ENCODE assay signal across 31 cellular contexts in the genomic region with DNA sequence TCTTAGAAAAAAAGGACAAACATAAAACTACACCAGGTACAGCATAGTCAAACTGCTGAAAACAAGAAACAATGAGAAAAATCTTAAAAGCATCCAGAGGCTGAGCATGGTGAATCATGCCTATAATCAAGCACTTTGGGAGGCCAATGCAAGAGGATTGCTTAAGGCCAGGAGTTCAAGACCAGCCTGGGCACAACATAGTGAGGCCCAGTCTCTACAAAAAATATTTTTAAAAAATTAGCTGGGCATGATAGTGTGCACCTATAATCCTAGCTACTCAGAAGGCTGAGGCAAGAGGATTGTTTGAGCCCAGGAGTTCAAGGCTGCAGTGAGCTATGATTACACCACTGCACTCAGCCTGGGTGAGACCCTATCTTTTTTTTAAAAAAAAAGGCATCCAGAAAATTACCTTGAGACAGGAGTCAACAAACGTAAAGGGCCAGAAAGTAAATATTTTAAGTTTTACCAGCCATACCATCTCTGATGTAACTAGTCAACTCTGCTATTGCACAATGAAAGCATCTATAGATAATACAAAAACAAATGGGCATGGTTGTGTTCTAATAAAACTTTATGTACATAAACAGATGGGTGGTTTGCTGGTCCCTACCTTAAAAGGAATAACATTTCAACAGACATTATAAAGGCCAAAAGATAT.
"Had no signal": no experiment of that assay in that cellular context is flagged by ENCODE, and none has a peak within 500 bp of the region (broad histone marks: within the 10 kb centered on the region; RNA-seq: fewer than 3 reads in every experiment).

No MANE protein-coding gene starts in this region.

- H3K4me3 Mint-ChIP-seq: activated CD8-positive, alpha-beta T cell treated with anti-CD3 and anti-CD28 coated beads for 36 hours; activated naive CD4-positive, alpha-beta T cell treated with anti-CD3 and anti-CD28 coated beads, Interleukin-2, amount 10 ng/mL, durations not matched to agents 7 days and 5 days; activated naive CD8-positive, alpha-beta T cell; activated naive CD8-positive, alpha-beta T cell treated with anti-CD3 and anti-CD28 coated beads, Interleukin-2, amount 50 U/mL, for 24 hours; activated T-cell treated with anti-CD3 and anti-CD28 coated beads, Interleukin-2, amount 50 U/mL, for 24 hours; activated T-helper 1 cell treated with anti-CD3 and anti-CD28 coated beads, Interleukin-12 subunit alpha, Interleukin-12 subunit beta, Interleukin-2, Interleukin-4 antibody, amounts not matched to agents 30 ng/mL and 10 ng/mL and 1 ng/mL, durations not matched to agents 14 hours and 24 hours and 36 hours; T-cell had no signal

- H3K9me3 ChIP-seq: SJSA1, SK-N-SH had no signal

- H3K4me2 ChIP-seq: SK-N-SH had no signal

- H3K9ac ChIP-seq: SK-N-SH had no signal

- H3K4me3 ChIP-seq: SJSA1 had no signal

- H3K27ac ChIP-seq: brain microvascular endothelial cell, SJSA1, VCaP had no signal

- FAIRE-seq: colon had no signal

- H3K36me3 ChIP-seq: brain microvascular endothelial cell, SJSA1 had no signal

- H3K9me3 Mint-ChIP-seq: activated CD8-positive, alpha-beta T cell treated with anti-CD3 and anti-CD28 coated beads for 36 hours; activated naive CD4-positive, alpha-beta T cell treated with anti-CD3 and anti-CD28 coated beads, Interleukin-2, amount 10 ng/mL, durations not matched to agents 7 days and 5 days; activated naive CD8-positive, alpha-beta T cell treated with anti-CD3 and anti-CD28 coated beads, Interleukin-2, amount 50 U/mL, for 24 hours; activated T-cell treated with anti-CD3 and anti-CD28 coated beads, Interleukin-2, amount 50 U/mL, for 24 hours; activated T-helper 1 cell treated with anti-CD3 and anti-CD28 coated beads, Interleukin-12 subunit alpha, Interleukin-12 subunit beta, Interleukin-2, Interleukin-4 antibody, amounts not matched to agents 30 ng/mL and 10 ng/mL and 1 ng/mL, durations not matched to agents 14 hours and 24 hours and 36 hours; T-cell had no signal

- H3K27ac Mint-ChIP-seq: activated CD8-positive, alpha-beta T cell treated with anti-CD3 and anti-CD28 coated beads for 36 hours; activated naive CD4-positive, alpha-beta T cell treated with anti-CD3 and anti-CD28 coated beads, Interleukin-2, amount 10 ng/mL, durations not matched to agents 7 days and 5 days; activated naive CD8-positive, alpha-beta T cell; activated naive CD8-positive, alpha-beta T cell treated with anti-CD3 and anti-CD28 coated beads, Interleukin-2, amount 50 U/mL, for 24 hours; activated T-cell treated with anti-CD3 and anti-CD28 coated beads, Interleukin-2, amount 50 U/mL, for 24 hours; activated T-helper 1 cell treated with anti-CD3 and anti-CD28 coated beads, Interleukin-12 subunit alpha, Interleukin-12 subunit beta, Interleukin-2, Interleukin-4 antibody, amounts not matched to agents 30 ng/mL and 10 ng/mL and 1 ng/mL, durations not matched to agents 14 hours and 24 hours and 36 hours; T-cell had no signal

- H3K27me3 Mint-ChIP-seq: activated CD8-positive, alpha-beta T cell treated with anti-CD3 and anti-CD28 coated beads for 36 hours; activated naive CD4-positive, alpha-beta T cell treated with anti-CD3 and anti-CD28 coated beads, Interleukin-2, amount 10 ng/mL, durations not matched to agents 7 days and 5 days; activated naive CD8-positive, alpha-beta T cell; activated naive CD8-positive, alpha-beta T cell treated with anti-CD3 and anti-CD28 coated beads, Interleukin-2, amount 50 U/mL, for 24 hours; activated T-cell treated with anti-CD3 and anti-CD28 coated beads, Interleukin-2, amount 50 U/mL, for 24 hours; T-cell had no signal

- ATAC-seq: activated CD8-positive, alpha-beta T cell treated with anti-CD3 and anti-CD28 coated beads for 36 hours; activated naive CD8-positive, alpha-beta T cell treated with anti-CD3 and anti-CD28 coated beads, Interleukin-2, amount 50 U/mL, for 24 hours; Panc1; T-cell had no signal

- DNase-seq: activated CD4-positive, alpha-beta T cell treated with anti-CD3 and anti-CD28 coated beads for 1 hour; activated CD4-positive, alpha-beta T cell treated with anti-CD3 and anti-CD28 coated beads for 48 hours; activated CD4-positive, alpha-beta T cell treated with anti-CD3 and anti-CD28 coated beads, Interleukin-2, amount 50 U/mL, for 4 hours; activated CD4-positive, CD25-positive, alpha-beta regulatory T cell; activated CD8-positive, alpha-beta T cell treated with anti-CD3 and anti-CD28 coated beads for 36 hours; activated effector memory CD4-positive, alpha-beta T cell treated with Interleukin-2 at 50 U/mL for 16 hours; activated naive CD4-positive, alpha-beta T cell treated with anti-CD3 and anti-CD28 coated beads, Interleukin-2, amount 10 ng/mL, durations not matched to agents 7 days and 5 days; activated naive CD8-positive, alpha-beta T cell treated with anti-CD3 and anti-CD28 coated beads, Interleukin-2, amount 50 U/mL, for 24 hours; activated T-cell treated with anti-CD3 and anti-CD28 coated beads, Interleukin-2, amount 50 U/mL, for 24 hours; anterior cingulate cortex; brain microvascular endothelial cell; central memory CD4-positive, alpha-beta T cell; Karpas-422; MV-4-11; NCI-H1092; NCI-H1436 treated with DMSO at 0.1 percent for 48 hours; NCI-H1694 treated with DMSO at 0.1 percent for 48 hours; NCI-H2029; NCI-H345; NCI-H524 treated with DMSO at 0.1 percent for 48 hours; SHP77 treated with DMSO at 0.1 percent for 48 hours; SK-N-SH; T-cell; T-helper 2 cell; T-helper 9 cell had no signal

- H3K27me3 ChIP-seq: brain microvascular endothelial cell, SJSA1 had no signal

- H3K36me3 Mint-ChIP-seq: activated naive CD8-positive, alpha-beta T cell had no signal

- H3K4me1 Mint-ChIP-seq: activated naive CD4-positive, alpha-beta T cell treated with anti-CD3 and anti-CD28 coated beads, Interleukin-2, amount 10 ng/mL, durations not matched to agents 7 days and 5 days had no signal
